Comparison of ENCODE assay signal across 11 cellular contexts in the genomic region with DNA sequence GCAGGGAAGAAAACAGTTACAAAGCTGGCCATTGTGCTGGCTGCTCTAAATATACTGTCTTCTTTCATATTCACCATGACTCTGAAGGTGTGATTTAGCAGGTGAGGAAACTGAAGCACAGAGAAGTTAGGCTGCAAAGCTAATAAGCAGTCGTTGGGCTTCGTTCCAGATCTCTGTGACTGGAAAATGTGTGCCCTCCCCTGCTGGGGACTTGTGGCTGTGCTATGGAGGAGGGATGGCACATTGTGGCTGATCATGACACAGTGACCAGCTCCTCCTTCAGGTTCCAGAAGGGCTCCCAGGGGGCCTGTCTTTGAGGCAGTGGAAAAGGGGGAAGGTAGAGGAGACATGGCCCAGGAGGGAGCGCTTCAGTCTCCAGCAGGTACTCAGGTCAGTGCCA. TPM values are rescaled to one million over a fixed set of nuclear protein-coding genes. Genes with fewer than 3 reads are reported as not detected.
A peak's percentile ranks its signal among the peaks of the same experiment; 100 is the strongest.
DNase-seq lines count a peak whose midpoint lies in the region; ATAC-seq, FAIRE-seq and TF ChIP-seq lines count a peak whose summit lies in the region.
"Had no signal": no experiment of that assay in that cellular context is flagged by ENCODE, and none has a peak within 500 bp of the region (broad histone marks: within the 10 kb centered on the region; RNA-seq: fewer than 3 reads in every experiment).

No MANE protein-coding gene starts in this region.

- H3K36me3 ChIP-seq in GM12878 (ENCODE audit: control insufficient read depth in 2 of 2, insufficient read depth in 2 of 2, low read length in 1 of 2) = no peaks in the 10 kb centered on the region

- H3K79me2 ChIP-seq in GM12878 (ENCODE audit: control insufficient read depth, insufficient read depth, low read length) = peaks cover 7% of the 10 kb centered on the region

- H3K4me2 ChIP-seq in GM12878 (ENCODE audit: control insufficient read depth, insufficient read depth) = peak overlapping the region; percentile 55

- no peak overlapping the region for H3K9ac ChIP-seq in GM12878 (ENCODE audit: control insufficient read depth, insufficient read depth, low read length)

- BruUV-seq in GM12878 (replicated peaks; lab: Mats Ljungman, UMichigan) (no TSS peak), Calu3 (replicated peaks; lab: Mats Ljungman, UMichigan) (no TSS peak)

- H3K9me3 Mint-ChIP-seq in activated naive CD4-positive, alpha-beta T cell treated with anti-CD3 and anti-CD28 coated beads, Interleukin-2, amount 10 ng/mL, durations not matched to agents 7 days and 5 days = peaks cover 3% of the 10 kb centered on the region
- H3K9me3 Mint-ChIP-seq in activated naive CD4-positive, alpha-beta T cell treated with anti-CD3 and anti-CD28 coated beads, Interleukin-2, amount 50 U/mL, for 72 hours = no peaks in the 10 kb centered on the region
- H3K9me3 Mint-ChIP-seq in stimulated activated naive CD8-positive, alpha-beta T cell treated with anti-CD3 and anti-CD28 coated beads, Interleukin-15, amount 100 ng/mL, for 72 hours = no peaks in the 10 kb centered on the region
- H3K9me3 Mint-ChIP-seq in Calu3 (ENCODE audit: low read depth, unreplicated experiment) = no peaks in the 10 kb centered on the region
- H3K9me3 Mint-ChIP-seq: CD8-positive, alpha-beta memory T cell; nephron had no signal

- H4K20me1 ChIP-seq in GM12878 (ENCODE audit: control insufficient read depth, insufficient read depth) = no peaks in the 10 kb centered on the region

- CTCF ChIA-PET in activated naive CD4-positive, alpha-beta T cell treated with anti-CD3 and anti-CD28 coated beads, Interleukin-2, amount 10 ng/mL, durations not matched to agents 7 days and 5 days (lab: Charles Lee) = interaction anchor here (0.8 to 5.2 kb wide), 6 partner anchors 14 to 63 kb away, joined by 3 to 45 read pairs (median 3); a partner anchor contains a TSS
- CTCF ChIA-PET in GM12878 (lab: Yijun Ruan, JAX) = interaction anchor here (1.0 to 12.5 kb wide), 9 partner anchors 14 to 177 kb away, joined by 3 to 204 read pairs (median 5); a partner anchor contains a TSS
- CTCF ChIA-PET in Calu3 (lab: Charles Lee) = interaction anchor here (0.5 kb wide), 1 partner anchor 216 kb away, joined by 3 read pairs; no protein-coding TSS in a partner anchor

- no peak overlapping the region for H3K4me3 Mint-ChIP-seq in activated naive CD4-positive, alpha-beta T cell treated with anti-CD3 and anti-CD28 coated beads, Interleukin-2, amount 10 ng/mL, durations not matched to agents 7 days and 5 days
- H3K4me3 Mint-ChIP-seq in stimulated activated naive CD8-positive, alpha-beta T cell treated with anti-CD3 and anti-CD28 coated beads, Interleukin-15, amount 100 ng/mL, for 72 hours = no peak overlapping the region
- no peak overlapping the region for H3K4me3 Mint-ChIP-seq in Calu3 (ENCODE audit: low read depth, unreplicated experiment)
- H3K4me3 Mint-ChIP-seq: nephron had no signal

- H3K27ac Mint-ChIP-seq in activated naive CD4-positive, alpha-beta T cell treated with anti-CD3 and anti-CD28 coated beads, Interleukin-2, amount 10 ng/mL, durations not matched to agents 7 days and 5 days = peak overlapping the region; percentile 25
- H3K27ac Mint-ChIP-seq in activated naive CD4-positive, alpha-beta T cell treated with anti-CD3 and anti-CD28 coated beads, Interleukin-2, amount 50 U/mL, for 72 hours = peak overlapping the region in 1 of 2 donors; percentile 17
- H3K27ac Mint-ChIP-seq in stimulated activated naive CD8-positive, alpha-beta T cell treated with anti-CD3 and anti-CD28 coated beads, Interleukin-15, amount 100 ng/mL, for 72 hours = no peak overlapping the region
- H3K27ac Mint-ChIP-seq in Calu3 (ENCODE audit: unreplicated experiment) = no peak overlapping the region

- WGBS in GM12878 (ENCODE audit: insufficient coverage, insufficient replicate concordance, low lambda C conversion rate, missing lambda C conversion rate) = 23% methylated on average over 3 of the region's 3 CpGs

- no peaks in the 10 kb centered on the region for H3K9me3 ChIP-seq in GM12878 (replicated peaks; ENCODE audit: control insufficient read depth, insufficient read depth, low read length)

- in situ Hi-C loops in GM12878 (cut with MboI) = no loop called here

- 0 out of 2 replicates have a peak overlapping the region, but pooled peaks have one; percentile 5 for H3K4me3 ChIP-seq in GM12878

- no peak for TF ChIP-seq POLR2A in GM12878 (IDR thresholded peaks at IDR 0.05; ENCODE audit: low read depth, low read length)

- no peak for FAIRE-seq in GM12878 (lab: Jason Lieb, UNC)

- no peak for DNase-seq in activated naive CD4-positive, alpha-beta T cell treated with anti-CD3 and anti-CD28 coated beads, Interleukin-2, amount 10 ng/mL, durations not matched to agents 7 days and 5 days
- DNase-seq in activated naive CD4-positive, alpha-beta T cell treated with anti-CD3 and anti-CD28 coated beads, Interleukin-2, amount 50 U/mL, for 72 hours (ENCODE audit: low spot score in 2 of 2) = no peak
- DNase-seq in Kasumi-1 (lab: John Stamatoyannopoulos, UW) (peak; percentile 86 to 91), GM12878 (ENCODE audit: low read depth, low spot score) (no peak), GM19238 (ENCODE audit: insufficient read length, low spot score) (no peak), Calu3 (no peak)
- DNase-seq in stimulated activated naive CD8-positive, alpha-beta T cell treated with anti-CD3 and anti-CD28 coated beads, Interleukin-15, amount 100 ng/mL, for 72 hours = no peak
- DNase-seq: CD8-positive, alpha-beta memory T cell; PC-3 had no signal

- peaks cover 33% of the 10 kb centered on the region for H3K36me3 Mint-ChIP-seq in activated naive CD4-positive, alpha-beta T cell treated with anti-CD3 and anti-CD28 coated beads, Interleukin-2, amount 10 ng/mL, durations not matched to agents 7 days and 5 days
- H3K36me3 Mint-ChIP-seq in activated naive CD4-positive, alpha-beta T cell treated with anti-CD3 and anti-CD28 coated beads, Interleukin-2, amount 50 U/mL, for 72 hours = peaks cover 0 to 5% of the 10 kb centered on the region in 2 donors
- no peaks in the 10 kb centered on the region for H3K36me3 Mint-ChIP-seq in Calu3 (ENCODE audit: insufficient read depth, unreplicated experiment)

- peak overlapping the region; percentile 22 for H3K27ac ChIP-seq in GM12878 (ENCODE audit: control insufficient read depth, insufficient read depth)

- H3K27me3 Mint-ChIP-seq in activated naive CD4-positive, alpha-beta T cell treated with anti-CD3 and anti-CD28 coated beads, Interleukin-2, amount 10 ng/mL, durations not matched to agents 7 days and 5 days = no peaks in the 10 kb centered on the region
- no peaks in the 10 kb centered on the region for H3K27me3 Mint-ChIP-seq in stimulated activated naive CD8-positive, alpha-beta T cell treated with anti-CD3 and anti-CD28 coated beads, Interleukin-15, amount 100 ng/mL, for 72 hours
- no peaks in the 10 kb centered on the region for H3K27me3 Mint-ChIP-seq in Calu3 (ENCODE audit: unreplicated experiment)
- H3K27me3 Mint-ChIP-seq: CD8-positive, alpha-beta memory T cell had no signal

- H2AFZ ChIP-seq in GM12878 (ENCODE audit: control insufficient read depth, low read depth, low read length) = peak overlapping the region; percentile 15; the same call in 1 of the 2 replicates

- H3K27me3 ChIP-seq in GM12878 (replicated peaks in 1 of 2; ENCODE audit: control insufficient read depth in 2 of 2, insufficient read depth in 2 of 2, low read length in 1 of 2) = no peaks in the 10 kb centered on the region

- TF ChIP-seq CTCF in GM12878 (IDR thresholded peaks at IDR 0.05 in 2 of 3, conservative IDR thresholded peaks at IDR 0.05 in 1 of 3; ENCODE audit: control insufficient read depth in 2 of 3, extremely low read depth in 1 of 3, insufficient read depth in 1 of 3, low read depth in 3 of 3, low read length in 3 of 3) (no peak), Calu3 (IDR thresholded peaks at IDR 0.05; ENCODE audit: unreplicated experiment) (no peak)

- POLR2A ChIA-PET in GM12878 (lab: Charles Lee) = interaction anchor here (12.7 kb wide), 1 partner anchor 15 kb away, joined by 221 read pairs; a partner anchor contains a TSS

- intact Hi-C loops in GM12878 (cut with micrococcal nuclease; ENCODE audit: unreplicated experiment) (no loop called here), Calu3 (cut with micrococcal nuclease; ENCODE audit: unreplicated experiment) (no loop called here)

- no peak for TF ChIP-seq EP300 in GM12878 (IDR thresholded peaks at IDR 0.05; ENCODE audit: borderline replicate concordance in 1 of 2, control insufficient read depth in 1 of 2, low read depth in 2 of 2, low read length in 2 of 2)

- SMC1A ChIA-PET in GM12878 (lab: Charles Lee; ENCODE audit: uncharacterized antibody, unreplicated experiment) = interaction anchor here (0.7 to 15.0 kb wide), 10 partner anchors 16 to 143 kb away, joined by 3 to 324 read pairs (median 4); a partner anchor contains a TSS

- peaks cover 73% of the 10 kb centered on the region for H3K4me1 Mint-ChIP-seq in activated naive CD4-positive, alpha-beta T cell treated with anti-CD3 and anti-CD28 coated beads, Interleukin-2, amount 10 ng/mL, durations not matched to agents 7 days and 5 days
- H3K4me1 Mint-ChIP-seq in stimulated activated naive CD8-positive, alpha-beta T cell treated with anti-CD3 and anti-CD28 coated beads, Interleukin-15, amount 100 ng/mL, for 72 hours = peaks cover 50% of the 10 kb centered on the region
- H3K4me1 Mint-ChIP-seq in Calu3 (ENCODE audit: low read depth, unreplicated experiment) = peaks cover 10% of the 10 kb centered on the region

- ATAC-seq in activated naive CD4-positive, alpha-beta T cell treated with anti-CD3 and anti-CD28 coated beads, Interleukin-2, amount 50 U/mL, for 72 hours = no peak
- ATAC-seq in GM12878 (peak; percentile 5; the same call in 1 of the 3 replicates), HG02610 (IDR thresholded peaks at IDR 0.05; ENCODE audit: unreplicated experiment) (no peak)
- peak; percentile 14 for ATAC-seq in stimulated activated naive CD8-positive, alpha-beta T cell treated with anti-CD3 and anti-CD28 coated beads, Interleukin-15, amount 100 ng/mL, for 72 hours
- ATAC-seq: PC-3 had no signal

- no peak for TF ChIP-seq RAD21 in GM12878 (IDR thresholded peaks at IDR 0.05; ENCODE audit: insufficient read depth, low read depth, low read length)

- peaks cover 72% of the 10 kb centered on the region for H3K4me1 ChIP-seq in GM12878 (ENCODE audit: control insufficient read depth, insufficient read depth, low read length)

- RAD21 ChIA-PET in GM12878 (lab: Charles Lee; ENCODE audit: unreplicated experiment) = interaction anchor here (1.2 to 8.7 kb wide), 7 partner anchors 8 to 278 kb away, joined by 3 to 149 read pairs (median 7); a partner anchor contains a TSS

RNA-seq across cellular contexts. Expression of a gene that starts 19.2 kb away (rescaled TPM):
- total RNA-seq in activated naive CD4-positive, alpha-beta T cell treated with anti-CD3 and anti-CD28 coated beads, Interleukin-2, amount 50 U/mL, for 72 hours = 10 to 100 TPM; 15.0 to 27.4 TPM
- 59.0 and 63.0 TPM in 2 replicates for total RNA-seq in GM12878 (2013; cell fraction: nucleolus; rRNA removed)
- total RNA-seq in GM12878 (2014; rRNA removed) (26.5 and 27.2 TPM in 2 replicates), GM12878 (2014; rRNA removed; fragmentation: Illumina TruSeq; extraction: Trizol) (29.3 and 30.3 TPM in 2 replicates), GM12878 (2021) (25.8 and 27.9 TPM in 2 replicates), Calu3 (2022) (8.6 and 10.8 TPM in 2 replicates)
- 13.2 TPM for polyA plus RNA-seq in GM12878 (2011; ENCODE audit: low read depth)
- polyA plus RNA-seq in GM12878 (2011; rRNA removed) (18.9 and 19.1 TPM in 2 replicates), GM12878 (2014; fragmentation: Illumina TruSeq; extraction: Trizol) (34.6 and 38.0 TPM in 2 replicates), GM12878 (2014; fragmentation: Nextera tagmentation; extraction: Ambion mirVana) (10 to 100 TPM in 1 of 2 experiments, 1 to 10 TPM in 1; 8.4 to 10.5 TPM), GM12878 (2014; rRNA removed) (25.7 and 27.3 TPM in 2 replicates), GM12878 (2016; fragmentation: Nextera tagmentation; extraction: Ambion mirVana) (10 to 100 TPM; 30.4 to 34.0 TPM)
- 15.0 and 17.2 TPM in 2 replicates for polyA plus RNA-seq in GM12878 (2011; cell fraction: cytosol; rRNA removed)
- 20.8 and 23.5 TPM in 2 replicates for polyA plus RNA-seq in GM12878 (2011; cell fraction: nucleus; rRNA removed)
- polyA plus RNA-seq in GM12878 (2012) = 9.9 and 13.8 TPM in 2 replicates
- 16.3 and 20.0 TPM in 2 replicates for polyA minus RNA-seq in GM12878 (2011; rRNA and poly(A)+ RNA removed)
- 6.9 and 10.7 TPM in 2 replicates for polyA minus RNA-seq in GM12878 (2011; cell fraction: cytosol; rRNA and poly(A)+ RNA removed)
- polyA minus RNA-seq in GM12878 (2011; cell fraction: nucleus; rRNA and poly(A)+ RNA removed) = 13.2 and 18.1 TPM in 2 replicates

RNA-seq across cellular contexts. Expression of a gene that starts 45.6 kb away (rescaled TPM):
- total RNA-seq in activated naive CD4-positive, alpha-beta T cell treated with anti-CD3 and anti-CD28 coated beads, Interleukin-2, amount 50 U/mL, for 72 hours = 10 to 100 TPM in 1 of 2 donors, 1 to 10 TPM in 1; 8.5 to 10.3 TPM
- total RNA-seq in GM12878 (2013; cell fraction: nucleolus; rRNA removed) = 6.4 and 9.0 TPM in 2 replicates
- total RNA-seq in GM12878 (2014; rRNA removed) = 5.8 and 6.8 TPM in 2 replicates
- 5.0 and 5.9 TPM in 2 replicates for total RNA-seq in GM12878 (2014; rRNA removed; fragmentation: Illumina TruSeq; extraction: Trizol)
- total RNA-seq in GM12878 (2021) = 7.1 and 7.2 TPM in 2 replicates
- 3.9 TPM for polyA plus RNA-seq in GM12878 (2011; ENCODE audit: low read depth)
- 10.5 and 11.7 TPM in 2 replicates for polyA plus RNA-seq in GM12878 (2011; rRNA removed)
- 5.0 and 8.9 TPM in 2 replicates for polyA plus RNA-seq in GM12878 (2011; cell fraction: cytosol; rRNA removed)
- 2.7 and 3.3 TPM in 2 replicates for polyA plus RNA-seq in GM12878 (2011; cell fraction: nucleus; rRNA removed)
- 3.7 and 4.2 TPM in 2 replicates for polyA plus RNA-seq in GM12878 (2012)
- 6.0 and 7.7 TPM in 2 replicates for polyA plus RNA-seq in GM12878 (2014; fragmentation: Illumina TruSeq; extraction: Trizol)
- polyA plus RNA-seq in GM12878 (2014; fragmentation: Nextera tagmentation; extraction: Ambion mirVana) = 10 to 100 TPM; 13.5 to 15.9 TPM
- polyA plus RNA-seq in GM12878 (2014; rRNA removed) = 5.1 and 8.5 TPM in 2 replicates
- 10 to 100 TPM; 24.1 to 24.7 TPM for polyA plus RNA-seq in GM12878 (2016; fragmentation: Nextera tagmentation; extraction: Ambion mirVana)
- 5.4 and 6.1 TPM in 2 replicates for polyA minus RNA-seq in GM12878 (2011; rRNA and poly(A)+ RNA removed)
- 2.7 and 3.1 TPM in 2 replicates for polyA minus RNA-seq in GM12878 (2011; cell fraction: cytosol; rRNA and poly(A)+ RNA removed)
- polyA minus RNA-seq in GM12878 (2011; cell fraction: nucleus; rRNA and poly(A)+ RNA removed) = 0.77 and 0.97 TPM in 2 replicates
- 7.5 and 8.5 TPM in 2 replicates for total RNA-seq in Calu3 (2022)

RNA-seq across cellular contexts. Expression of a gene that starts 45.9 kb away (rescaled TPM):
- 10 to 100 TPM; 14.7 to 16.8 TPM for total RNA-seq in activated naive CD4-positive, alpha-beta T cell treated with anti-CD3 and anti-CD28 coated beads, Interleukin-2, amount 50 U/mL, for 72 hours
- 19.5 and 21.7 TPM in 2 replicates for total RNA-seq in GM12878 (2013; cell fraction: nucleolus; rRNA removed)
- total RNA-seq in GM12878 (2014; rRNA removed) (9.3 and 12.6 TPM in 2 replicates), GM12878 (2014; rRNA removed; fragmentation: Illumina TruSeq; extraction: Trizol) (16.8 and 17.2 TPM in 2 replicates), GM12878 (2021) (12.2 and 14.5 TPM in 2 replicates), Calu3 (2022) (17.2 and 18.4 TPM in 2 replicates)
- polyA plus RNA-seq in GM12878 (2011; ENCODE audit: low read depth) = 6.3 TPM
- polyA plus RNA-seq in GM12878 (2011; rRNA removed) (21.2 and 23.5 TPM in 2 replicates), GM12878 (2014; fragmentation: Illumina TruSeq; extraction: Trizol) (11.7 and 15.1 TPM in 2 replicates), GM12878 (2014; fragmentation: Nextera tagmentation; extraction: Ambion mirVana) (10 to 100 TPM in 1 of 2 experiments, 1 to 10 TPM in 1; 9.1 to 16.3 TPM), GM12878 (2014; rRNA removed) (12.4 and 14.9 TPM in 2 replicates), GM12878 (2016; fragmentation: Nextera tagmentation; extraction: Ambion mirVana) (10 to 100 TPM; 13.1 to 14.0 TPM)
- 9.1 and 10.4 TPM in 2 replicates for polyA plus RNA-seq in GM12878 (2011; cell fraction: cytosol; rRNA removed)
- polyA plus RNA-seq in GM12878 (2011; cell fraction: nucleus; rRNA removed) = 5.2 and 8.3 TPM in 2 replicates
- polyA plus RNA-seq in GM12878 (2012) = 7.3 and 9.0 TPM in 2 replicates
- 11.8 and 19.0 TPM in 2 replicates for polyA minus RNA-seq in GM12878 (2011; rRNA and poly(A)+ RNA removed)
- polyA minus RNA-seq in GM12878 (2011; cell fraction: cytosol; rRNA and poly(A)+ RNA removed) = 4.7 and 5.5 TPM in 2 replicates
- polyA minus RNA-seq in GM12878 (2011; cell fraction: nucleus; rRNA and poly(A)+ RNA removed) = 4.7 and 8.8 TPM in 2 replicates

Comparison
In these comparisons a context has a peak if more than half of its experiments do, and no peak if none do; other contexts are left out.
1. DNase-seq: peak in Kasumi-1 (2 of 2); none in activated naive CD4-positive, alpha-beta T cell treated with anti-CD3 and anti-CD28 coated beads, Interleukin-2, amount 10 ng/mL, durations not matched to agents 7 days and 5 days (single experiment), activated naive CD4-positive, alpha-beta T cell treated with anti-CD3 and anti-CD28 coated beads, Interleukin-2, amount 50 U/mL, for 72 hours (0 of 2), GM12878 (single experiment), stimulated activated naive CD8-positive, alpha-beta T cell treated with anti-CD3 and anti-CD28 coated beads, Interleukin-15, amount 100 ng/mL, for 72 hours (0 of 2), GM19238 (single experiment) and Calu3 (single experiment).
2. ATAC-seq: peak in GM12878 (single experiment) and stimulated activated naive CD8-positive, alpha-beta T cell treated with anti-CD3 and anti-CD28 coated beads, Interleukin-15, amount 100 ng/mL, for 72 hours (single experiment); none in activated naive CD4-positive, alpha-beta T cell treated with anti-CD3 and anti-CD28 coated beads, Interleukin-2, amount 50 U/mL, for 72 hours (0 of 2) and HG02610 (single experiment).